In the genomic region with DNA sequence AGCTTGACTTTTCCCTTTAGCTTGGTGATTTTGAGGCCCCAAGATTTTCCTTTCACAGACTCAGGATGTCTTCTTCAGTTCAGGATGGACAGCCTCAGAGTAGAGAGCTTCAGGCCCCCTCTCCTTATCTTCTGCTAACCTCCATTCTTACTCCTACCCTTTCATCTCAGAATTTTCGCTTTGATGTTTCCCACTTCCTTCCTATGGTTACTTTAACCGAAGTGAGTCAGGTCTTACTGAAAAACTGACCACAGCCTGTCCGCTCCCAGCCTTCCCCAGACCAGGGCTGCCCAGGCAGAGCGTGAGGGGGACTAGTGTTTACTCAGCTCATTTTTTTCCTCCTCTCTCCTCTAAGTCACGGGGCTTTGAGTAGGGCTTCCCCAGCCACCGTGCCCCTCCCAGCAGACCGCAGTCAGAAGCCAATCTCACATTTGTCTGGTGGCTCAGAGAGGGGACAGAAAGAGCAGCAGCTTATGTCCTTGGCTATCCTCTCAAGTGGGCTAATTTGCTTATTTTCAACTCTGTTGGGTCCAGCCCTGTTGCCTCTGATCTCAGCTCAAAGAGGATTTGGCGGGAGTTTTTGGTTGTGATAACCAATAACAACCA, we compare ENCODE assay signal across 1 cellular context.
TF ChIP-seq lines count a peak whose summit lies in the region.

No MANE protein-coding gene starts in this region.

TF ChIP-seq in HepG2, 621 proteins besides CTCF, POLR2A, EP300 and RAD21 (continued from another document):
- TF ChIP-seq ZNF484 (CRISPR knock-in tag; IDR thresholded peaks at IDR 0.05; ENCODE audit: borderline replicate concordance, low read depth), result no peak
- no peak for TF ChIP-seq THAP11 (CRISPR knock-in tag; IDR thresholded peaks at IDR 0.05)
- TF ChIP-seq, protein P1, sequence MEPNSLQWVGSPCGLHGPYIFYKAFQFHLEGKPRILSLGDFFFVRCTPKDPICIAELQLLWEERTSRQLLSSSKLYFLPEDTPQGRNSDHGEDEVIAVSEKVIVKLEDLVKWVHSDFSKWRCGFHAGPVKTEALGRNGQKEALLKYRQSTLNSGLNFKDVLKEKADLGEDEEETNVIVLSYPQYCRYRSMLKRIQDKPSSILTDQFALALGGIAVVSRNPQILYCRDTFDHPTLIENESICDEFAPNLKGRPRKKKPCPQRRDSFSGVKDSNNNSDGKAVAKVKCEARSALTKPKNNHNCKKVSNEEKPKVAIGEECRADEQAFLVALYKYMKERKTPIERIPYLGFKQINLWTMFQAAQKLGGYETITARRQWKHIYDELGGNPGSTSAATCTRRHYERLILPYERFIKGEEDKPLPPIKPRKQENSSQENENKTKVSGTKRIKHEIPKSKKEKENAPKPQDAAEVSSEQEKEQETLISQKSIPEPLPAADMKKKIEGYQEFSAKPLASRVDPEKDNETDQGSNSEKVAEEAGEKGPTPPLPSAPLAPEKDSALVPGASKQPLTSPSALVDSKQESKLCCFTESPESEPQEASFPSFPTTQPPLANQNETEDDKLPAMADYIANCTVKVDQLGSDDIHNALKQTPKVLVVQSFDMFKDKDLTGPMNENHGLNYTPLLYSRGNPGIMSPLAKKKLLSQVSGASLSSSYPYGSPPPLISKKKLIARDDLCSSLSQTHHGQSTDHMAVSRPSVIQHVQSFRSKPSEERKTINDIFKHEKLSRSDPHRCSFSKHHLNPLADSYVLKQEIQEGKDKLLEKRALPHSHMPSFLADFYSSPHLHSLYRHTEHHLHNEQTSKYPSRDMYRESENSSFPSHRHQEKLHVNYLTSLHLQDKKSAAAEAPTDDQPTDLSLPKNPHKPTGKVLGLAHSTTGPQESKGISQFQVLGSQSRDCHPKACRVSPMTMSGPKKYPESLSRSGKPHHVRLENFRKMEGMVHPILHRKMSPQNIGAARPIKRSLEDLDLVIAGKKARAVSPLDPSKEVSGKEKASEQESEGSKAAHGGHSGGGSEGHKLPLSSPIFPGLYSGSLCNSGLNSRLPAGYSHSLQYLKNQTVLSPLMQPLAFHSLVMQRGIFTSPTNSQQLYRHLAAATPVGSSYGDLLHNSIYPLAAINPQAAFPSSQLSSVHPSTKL (CRISPR knock-in tag; IDR thresholded peaks at IDR 0.05), result no peak
- no peak for TF ChIP-seq HDAC1 (CRISPR knock-in tag; IDR thresholded peaks at IDR 0.05)
- no peak for TF ChIP-seq SP5 (CRISPR knock-in tag; IDR thresholded peaks at IDR 0.05; ENCODE audit: borderline replicate concordance, low read depth)
- peak; percentile 58 for TF ChIP-seq FOSL2 (CRISPR knock-in tag; IDR thresholded peaks at IDR 0.05)
- TF ChIP-seq ZNF564 (CRISPR knock-in tag; IDR thresholded peaks at IDR 0.05), result no peak
